Comparison of ENCODE assay signal across 16 cellular contexts in genomic region chr10:26505491-26505890, GRCh38.
A peak's percentile ranks its signal among the peaks of the same experiment; 100 is the strongest.
DNase-seq lines count a peak whose midpoint lies in the region; ATAC-seq, FAIRE-seq and TF ChIP-seq lines count a peak whose summit lies in the region.
"Had no signal": no experiment of that assay in that cellular context is flagged by ENCODE, and none has a peak within 500 bp of the region (broad histone marks: within the 10 kb centered on the region; RNA-seq: fewer than 3 reads in every experiment).

No MANE protein-coding gene starts in this region.

- H4K20me1 ChIP-seq in GM12878 (ENCODE audit: control insufficient read depth, insufficient read depth) = no peaks in the 10 kb centered on the region

- H3K4me2 ChIP-seq in GM12878 (ENCODE audit: control insufficient read depth, insufficient read depth) = no peak overlapping the region
- H3K4me2 ChIP-seq: GM23338 had no signal

- intact Hi-C loops in CD14-positive monocyte (cut with micrococcal nuclease) (loop anchor here in 1 of 2 donors (10.0 kb wide), 1 partner anchor 49 kb away; no protein-coding TSS in a partner anchor), GM12878 (cut with micrococcal nuclease; ENCODE audit: unreplicated experiment) (no loop called here), lower lobe of right lung (cut with DNase I) (no loop called here)
- intact Hi-C loops in CD4-positive, alpha-beta memory T cell (cut with micrococcal nuclease) = no loop called here

- no TSS peak for BruUV-seq in GM12878 (replicated peaks; lab: Mats Ljungman, UMichigan)

- H3K4me1 Mint-ChIP-seq in CD14-positive monocyte = peaks cover 41% of the 10 kb centered on the region
- peaks cover 8 to 25% (median 13%) of the 10 kb centered on the region in 4 donors for H3K4me1 Mint-ChIP-seq in CD4-positive, alpha-beta memory T cell
- peaks cover 19 to 26% of the 10 kb centered on the region in 2 donors for H3K4me1 Mint-ChIP-seq in natural killer cell treated with Interleukin-12 subunit alpha and Interleukin-12 subunit beta and Interleukin-15 and Interleukin-18, amount 100 ng/mL, for 72 hours (ENCODE audit: low read depth in 2 of 2)
- H3K4me1 Mint-ChIP-seq: GM23338 had no signal

- no peak overlapping the region for H3K4me3 ChIP-seq in CD4-positive, alpha-beta memory T cell (ENCODE audit: low read length in 2 of 2)
- H3K4me3 ChIP-seq in GM12878 = no peak overlapping the region
- H3K4me3 ChIP-seq in lower lobe of right lung = no peak overlapping the region
- H3K4me3 ChIP-seq: GM23338, SJCRH30 had no signal

- H3K79me2 ChIP-seq in GM12878 (ENCODE audit: control insufficient read depth, insufficient read depth, low read length) = no peaks in the 10 kb centered on the region

- FAIRE-seq in GM12878 (lab: Jason Lieb, UNC) = peak; percentile 31
- FAIRE-seq: HTR-8/SVneo had no signal

- H3K36me3 ChIP-seq in CD4-positive, alpha-beta memory T cell (ENCODE audit: insufficient read depth, low read length) = peaks cover 52% of the 10 kb centered on the region
- H3K36me3 ChIP-seq in GM12878 (ENCODE audit: control insufficient read depth in 2 of 2, insufficient read depth in 2 of 2, low read length in 1 of 2) (peaks cover 9 to 36% of the 10 kb centered on the region in 2 experiments), lower lobe of right lung (peaks cover 33% of the 10 kb centered on the region)
- H3K36me3 ChIP-seq: SJCRH30 had no signal

- CTCF ChIA-PET in CD4-positive, alpha-beta memory T cell (lab: Charles Lee; ENCODE audit: partially characterized antibody) = interaction anchor here (2.9 kb wide), 1 partner anchor 38 kb away, joined by 18 read pairs; no protein-coding TSS in a partner anchor
- CTCF ChIA-PET in GM12878 (lab: Yijun Ruan, JAX) = interaction anchor here (2.0 kb wide), 1 partner anchor 172 kb away, joined by 7 read pairs; no protein-coding TSS in a partner anchor

- no peak for DNase-seq in CD14-positive monocyte (ENCODE audit: low spot score)
- no peak for DNase-seq in CD4-positive, alpha-beta memory T cell
- DNase-seq in GM12878 (ENCODE audit: low read depth, low spot score) = no peak
- DNase-seq in natural killer cell treated with Interleukin-12 subunit alpha and Interleukin-12 subunit beta and Interleukin-15 and Interleukin-18, amount 100 ng/mL, for 72 hours (ENCODE audit: low spot score) = no peak
- DNase-seq in NCI-H446 treated with DMSO at 0.1 percent for 48 hours (lab: John Stamatoyannopoulos, UW) = no peak
- no peak for DNase-seq in nucleus accumbens (lab: John Stamatoyannopoulos, UW)
- no peak for DNase-seq in lower lobe of right lung
- DNase-seq: GF-D8, KBM-7, NCI-H2107, NCI-H226, SJCRH30 had no signal

- peaks cover 67 to 84% of the 10 kb centered on the region in 2 donors for H3K36me3 Mint-ChIP-seq in CD14-positive monocyte
- H3K36me3 Mint-ChIP-seq in CD4-positive, alpha-beta memory T cell = peaks cover 74% of the 10 kb centered on the region in 2 donors
- peaks cover 38% of the 10 kb centered on the region for H3K36me3 Mint-ChIP-seq in natural killer cell treated with Interleukin-12 subunit alpha and Interleukin-12 subunit beta and Interleukin-15 and Interleukin-18, amount 100 ng/mL, for 72 hours

- H3K9ac ChIP-seq in GM12878 (ENCODE audit: control insufficient read depth, insufficient read depth, low read length) = no peak overlapping the region

- no peaks in the 10 kb centered on the region for H3K9me3 ChIP-seq in CD4-positive, alpha-beta memory T cell (ENCODE audit: control insufficient read depth in 1 of 2, low read length in 2 of 2)
- H3K9me3 ChIP-seq in GM12878 (replicated peaks; ENCODE audit: control insufficient read depth, insufficient read depth, low read length) = no peaks in the 10 kb centered on the region
- no peaks in the 10 kb centered on the region for H3K9me3 ChIP-seq in lower lobe of right lung
- H3K9me3 ChIP-seq: SJCRH30 had no signal

- peak overlapping the region in 5 of 7 donors; percentile 5 to 85 (median 50) for H3K27ac Mint-ChIP-seq in CD14-positive monocyte
- peak overlapping the region in 6 of 7 donors; percentile 2 to 88 (median 74) for H3K27ac Mint-ChIP-seq in CD4-positive, alpha-beta memory T cell
- peak overlapping the region; percentile 11 to 73 for H3K27ac Mint-ChIP-seq in natural killer cell treated with Interleukin-12 subunit alpha and Interleukin-12 subunit beta and Interleukin-15 and Interleukin-18, amount 100 ng/mL, for 72 hours
- H3K27ac Mint-ChIP-seq: GM23338 had no signal

- no peak for TF ChIP-seq RAD21 in GM12878 (IDR thresholded peaks at IDR 0.05; ENCODE audit: insufficient read depth, low read depth, low read length)

- H3K4me3 Mint-ChIP-seq in CD14-positive monocyte = peak overlapping the region in 1 of 2 donors; percentile 20
- H3K4me3 Mint-ChIP-seq in CD4-positive, alpha-beta memory T cell = no peak overlapping the region
- no peak overlapping the region for H3K4me3 Mint-ChIP-seq in natural killer cell treated with Interleukin-12 subunit alpha and Interleukin-12 subunit beta and Interleukin-15 and Interleukin-18, amount 100 ng/mL, for 72 hours
- H3K4me3 Mint-ChIP-seq: GM23338 had no signal

- no peak for TF ChIP-seq POLR2A in GM12878 (IDR thresholded peaks at IDR 0.05; ENCODE audit: low read depth, low read length)

- TF ChIP-seq CTCF in CD14-positive monocyte (IDR thresholded peaks at IDR 0.05) = no peak
- TF ChIP-seq CTCF in GM12878 (IDR thresholded peaks at IDR 0.05 in 2 of 3, conservative IDR thresholded peaks at IDR 0.05 in 1 of 3; ENCODE audit: control insufficient read depth in 2 of 3, extremely low read depth in 1 of 3, insufficient read depth in 1 of 3, low read depth in 3 of 3, low read length in 3 of 3) = no peak
- no peak for TF ChIP-seq CTCF in lower lobe of right lung (IDR thresholded peaks at IDR 0.05)

- no peak for TF ChIP-seq EP300 in GM12878 (IDR thresholded peaks at IDR 0.05; ENCODE audit: borderline replicate concordance in 1 of 2, control insufficient read depth in 1 of 2, low read depth in 2 of 2, low read length in 2 of 2)

- no peak for ATAC-seq in GM12878
- ATAC-seq in natural killer cell treated with Interleukin-12 subunit alpha and Interleukin-12 subunit beta and Interleukin-15 and Interleukin-18, amount 100 ng/mL, for 72 hours = no peak
- ATAC-seq in lower lobe of right lung = no peak
- ATAC-seq: GM23338 had no signal

- no peak overlapping the region for H2AFZ ChIP-seq in GM12878 (ENCODE audit: control insufficient read depth, low read depth, low read length)
- H2AFZ ChIP-seq: GM23338 had no signal

- in situ Hi-C loops in GM12878 (cut with MboI) = no loop called here

- H3K27me3 Mint-ChIP-seq in CD14-positive monocyte (ENCODE audit: low read depth in 3 of 3) = no peaks in the 10 kb centered on the region
- H3K27me3 Mint-ChIP-seq in CD4-positive, alpha-beta memory T cell = no peaks in the 10 kb centered on the region
- H3K27me3 Mint-ChIP-seq in natural killer cell treated with Interleukin-12 subunit alpha and Interleukin-12 subunit beta and Interleukin-15 and Interleukin-18, amount 100 ng/mL, for 72 hours = no peaks in the 10 kb centered on the region

- no peaks in the 10 kb centered on the region for H3K9me3 Mint-ChIP-seq in CD14-positive monocyte
- peaks cover 0 to 2% (median 0%) of the 10 kb centered on the region in 8 donors for H3K9me3 Mint-ChIP-seq in CD4-positive, alpha-beta memory T cell
- H3K9me3 Mint-ChIP-seq in natural killer cell treated with Interleukin-12 subunit alpha and Interleukin-12 subunit beta and Interleukin-15 and Interleukin-18, amount 100 ng/mL, for 72 hours = no peaks in the 10 kb centered on the region
- H3K9me3 Mint-ChIP-seq: GM23338 had no signal

- no peak overlapping the region for H3K27ac ChIP-seq in CD4-positive, alpha-beta memory T cell (ENCODE audit: low read depth, low read length)
- H3K27ac ChIP-seq in GM12878 (ENCODE audit: control insufficient read depth, insufficient read depth) (no peak overlapping the region), lower lobe of right lung (no peak overlapping the region)
- H3K27ac ChIP-seq: C4-2B, RWPE1, SJCRH30 had no signal

- SMC1A ChIA-PET in GM12878 (lab: Charles Lee; ENCODE audit: uncharacterized antibody, unreplicated experiment) = no interaction called here

- H3K4me1 ChIP-seq in CD4-positive, alpha-beta memory T cell (ENCODE audit: insufficient read depth, low read length) = no peaks in the 10 kb centered on the region
- H3K4me1 ChIP-seq in GM12878 (ENCODE audit: control insufficient read depth, insufficient read depth, low read length) (no peaks in the 10 kb centered on the region), lower lobe of right lung (no peaks in the 10 kb centered on the region)
- H3K4me1 ChIP-seq: SJCRH30 had no signal

- WGBS in GM12878 (ENCODE audit: insufficient coverage, insufficient replicate concordance, low lambda C conversion rate, missing lambda C conversion rate) = 98% methylated on average over 5 of the region's 5 CpGs

- RAD21 ChIA-PET in GM12878 (lab: Charles Lee; ENCODE audit: unreplicated experiment) = no interaction called here

- POLR2A ChIA-PET in CD4-positive, alpha-beta memory T cell (lab: Charles Lee; ENCODE audit: partially characterized antibody) = interaction anchor here (1.5 kb wide), 1 partner anchor 68 kb away, joined by 4 read pairs; the partner anchor contains the start of gene APBB1IP
- POLR2A ChIA-PET in GM12878 (lab: Charles Lee) = no interaction called here

- H3K27me3 ChIP-seq in CD4-positive, alpha-beta memory T cell (ENCODE audit: insufficient read depth, low read length) = no peaks in the 10 kb centered on the region
- H3K27me3 ChIP-seq in GM12878 (replicated peaks in 1 of 2; ENCODE audit: control insufficient read depth in 2 of 2, insufficient read depth in 2 of 2, low read length in 1 of 2) (no peaks in the 10 kb centered on the region), lower lobe of right lung (ENCODE audit: low read depth) (no peaks in the 10 kb centered on the region)

TF ChIP-seq in GM12878, 131 proteins besides CTCF, POLR2A, EP300 and RAD21 (continues in another document):
- TF ChIP-seq MYB (IDR thresholded peaks at IDR 0.05; ENCODE audit: borderline replicate concordance, low read depth, low read length) = no peak
- TF ChIP-seq, protein P1, sequence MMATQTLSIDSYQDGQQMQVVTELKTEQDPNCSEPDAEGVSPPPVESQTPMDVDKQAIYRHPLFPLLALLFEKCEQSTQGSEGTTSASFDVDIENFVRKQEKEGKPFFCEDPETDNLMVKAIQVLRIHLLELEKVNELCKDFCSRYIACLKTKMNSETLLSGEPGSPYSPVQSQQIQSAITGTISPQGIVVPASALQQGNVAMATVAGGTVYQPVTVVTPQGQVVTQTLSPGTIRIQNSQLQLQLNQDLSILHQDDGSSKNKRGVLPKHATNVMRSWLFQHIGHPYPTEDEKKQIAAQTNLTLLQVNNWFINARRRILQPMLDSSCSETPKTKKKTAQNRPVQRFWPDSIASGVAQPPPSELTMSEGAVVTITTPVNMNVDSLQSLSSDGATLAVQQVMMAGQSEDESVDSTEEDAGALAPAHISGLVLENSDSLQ (IDR thresholded peaks at IDR 0.05) = no peak
- TF ChIP-seq PAX5 (IDR thresholded peaks at IDR 0.05; ENCODE audit: borderline replicate concordance, low read depth, low read length) = no peak
- no peak for TF ChIP-seq TCF12 (IDR thresholded peaks at IDR 0.05; ENCODE audit: low read depth, low read length)
